ENCODE assay signal across 10 cellular contexts in genomic region chr10:14873090-14873760, GRCh38. TPM values are rescaled to one million over a fixed set of nuclear protein-coding genes. Genes with fewer than 3 reads are reported as not detected.
DNase-seq lines count a peak whose midpoint lies in the region; ATAC-seq, FAIRE-seq and TF ChIP-seq lines count a peak whose summit lies in the region.
"Had no signal": no experiment of that assay in that cellular context is flagged by ENCODE, and none has a peak within 500 bp of the region (broad histone marks: within the 10 kb centered on the region; RNA-seq: fewer than 3 reads in every experiment).

No MANE protein-coding gene starts in this region.

- DNase-seq in HFFc6, result peak; percentile 65
- DNase-seq in RCC 7860 (ENCODE audit: low spot score), result peak; percentile 18
- peak; percentile 7 for DNase-seq in hepatic stellate cell (ENCODE audit: low spot score)
- DNase-seq in activated CD4-positive, alpha-beta T cell treated with anti-CD3 and anti-CD28 coated beads, Interleukin-2, amount 50 U/mL, for 48 hours, result no peak
- no peak for DNase-seq in smooth muscle cell (lab: John Stamatoyannopoulos, UW; ENCODE audit: unreplicated experiment)
- DNase-seq in NCI-H774 (lab: John Stamatoyannopoulos, UW), result no peak
- DNase-seq: activated naive CD4-positive, alpha-beta T cell; NCI-H1092 had no signal

- peaks cover 38% of the 10 kb centered on the region for H3K4me1 Mint-ChIP-seq in HFFc6 (ENCODE audit: low read depth)

- no peaks in the 10 kb centered on the region for H3F3A ChIP-seq in smooth muscle cell (ENCODE audit: low read depth)

- no peaks in the 10 kb centered on the region for H4K20me1 ChIP-seq in smooth muscle cell (ENCODE audit: low read depth)

- peak; percentile 50 for FAIRE-seq in RCC 7860 (lab: Jason Lieb, UNC)

- no peak overlapping the region for H2AFZ ChIP-seq in smooth muscle cell (ENCODE audit: low read depth)

- no peaks in the 10 kb centered on the region for H3K27me3 Mint-ChIP-seq in HFFc6 (ENCODE audit: insufficient read depth)

- H3K27me3 ChIP-seq in smooth muscle cell (ENCODE audit: low read depth), result no peaks in the 10 kb centered on the region

- H3K4me3 Mint-ChIP-seq in HFFc6, result peak overlapping the region; percentile 30; the same call in 1 of the 2 replicates

- H3K36me3 Mint-ChIP-seq in HFFc6 (ENCODE audit: low read depth), result peaks cover 17% of the 10 kb centered on the region; the same call in 1 of the 2 replicates

- peaks cover 9% of the 10 kb centered on the region for H3K4me1 ChIP-seq in smooth muscle cell (ENCODE audit: low read depth)

- H3K9me3 Mint-ChIP-seq in HFFc6, result no peaks in the 10 kb centered on the region

- peaks cover 6% of the 10 kb centered on the region for H3K79me2 ChIP-seq in smooth muscle cell (ENCODE audit: low read depth)

- no peak overlapping the region for H3K9ac ChIP-seq in smooth muscle cell (ENCODE audit: low read depth)

- no peak overlapping the region for H3K27ac ChIP-seq in smooth muscle cell (ENCODE audit: low read depth)

- no peak overlapping the region for H3K4me3 ChIP-seq in smooth muscle cell

- H3K27ac Mint-ChIP-seq in HFFc6, result peak overlapping the region; percentile 56

- H3K4me2 ChIP-seq in smooth muscle cell, result no peak overlapping the region

- peaks cover 3% of the 10 kb centered on the region for H3K36me3 ChIP-seq in smooth muscle cell (ENCODE audit: low read depth)

- no peaks in the 10 kb centered on the region for H3K9me3 ChIP-seq in smooth muscle cell (replicated peaks; ENCODE audit: low read depth)

- TF ChIP-seq CTCF in HFFc6 (IDR thresholded peaks at IDR 0.05) (no peak), smooth muscle cell (IDR thresholded peaks at IDR 0.05; ENCODE audit: borderline replicate concordance, insufficient read depth, poor library complexity, severe bottlenecking) (no peak)

- 63% methylated on average over 2 of the region's 2 CpGs for WGBS in smooth muscle cell (ENCODE audit: low lambda C conversion rate)

- ATAC-seq in GM18498 (IDR thresholded peaks at IDR 0.05; ENCODE audit: unreplicated experiment), result peak; percentile 47
- no peak for ATAC-seq in HG02763 (IDR thresholded peaks at IDR 0.05; ENCODE audit: unreplicated experiment)

RNA-seq across cellular contexts. Expression of gene SUV39H2, which starts 5.4 kb away (rescaled TPM):
- 10 to 100 TPM in 5 of 6 experiments, 1 to 10 TPM in 1; 8.6 to 18.1 (median 13.9) TPM for total RNA-seq in HFFc6 (2021; fragmentation: NEBNext Ultra II Directional; extraction: Animal tissue kit (Norgen Biotek cat#: 25700))
- total RNA-seq in smooth muscle cell, result 11.0 and 14.3 TPM in 2 replicates
- polyA plus RNA-seq in smooth muscle cell, result 5.1 and 7.2 TPM in 2 replicates

RNA-seq across cellular contexts. Expression of gene HSPA14, which starts 35.1 kb away (rescaled TPM):
- 10 to 100 TPM; 10.7 to 13.7 (median 13.3) TPM for total RNA-seq in HFFc6 (2021; fragmentation: NEBNext Ultra II Directional; extraction: Animal tissue kit (Norgen Biotek cat#: 25700))
- total RNA-seq in smooth muscle cell, result 15.6 and 18.6 TPM in 2 replicates
- polyA plus RNA-seq in smooth muscle cell, result 9.9 and 10.9 TPM in 2 replicates

RNA-seq across cellular contexts. Expression of gene MSANTD7, which starts 35.1 kb away (rescaled TPM):
- 10 to 100 TPM; 11.0 to 14.5 (median 12.4) TPM for total RNA-seq in HFFc6 (2021; fragmentation: NEBNext Ultra II Directional; extraction: Animal tissue kit (Norgen Biotek cat#: 25700))
- 14.0 and 14.9 TPM in 2 replicates for total RNA-seq in smooth muscle cell
- 6.2 and 6.4 TPM in 2 replicates for polyA plus RNA-seq in smooth muscle cell

RNA-seq across cellular contexts. Expression of gene CDNF, which starts 35.4 kb away (rescaled TPM):
- 1 to 10 TPM in 2 of 6 experiments, under 1 TPM in 4; 0.52 to 1.5 (median 0.97) TPM for total RNA-seq in HFFc6 (2021; fragmentation: NEBNext Ultra II Directional; extraction: Animal tissue kit (Norgen Biotek cat#: 25700))
- 0.58 and 4.1 TPM in 2 replicates for total RNA-seq in smooth muscle cell
- 0.63 and 1.5 TPM in 2 replicates for polyA plus RNA-seq in smooth muscle cell

Comparison
In these comparisons a context has a peak if more than half of its experiments do, and no peak if none do; other contexts are left out.
1. DNase-seq: peak in HFFc6 (single experiment), RCC 7860 (single experiment) and hepatic stellate cell (single experiment); none in activated CD4-positive, alpha-beta T cell treated with anti-CD3 and anti-CD28 coated beads, Interleukin-2, amount 50 U/mL, for 48 hours (0 of 2), smooth muscle cell (single experiment) and NCI-H774 (single experiment).